In genomic region chr2:128279786-128280701, GRCh38 we compare ENCODE assay signal across 11 cellular contexts. TPM values are rescaled to one million over a fixed set of nuclear protein-coding genes. Genes with fewer than 3 reads are reported as not detected.
DNase-seq lines count a peak whose midpoint lies in the region; ATAC-seq, FAIRE-seq and TF ChIP-seq lines count a peak whose summit lies in the region.
"Had no signal": no experiment of that assay in that cellular context is flagged by ENCODE, and none has a peak within 500 bp of the region (broad histone marks: within the 10 kb centered on the region; RNA-seq: fewer than 3 reads in every experiment).

No MANE protein-coding gene starts in this region.

- peaks cover 5% of the 10 kb centered on the region for H3K4me1 Mint-ChIP-seq in activated CD4-positive, alpha-beta memory T cell treated with anti-CD3 and anti-CD28 coated beads, Interleukin-2, amount 10 ng/mL, durations not matched to agents 7 days and 5 days
- H3K4me1 Mint-ChIP-seq in activated CD4-positive, alpha-beta memory T cell treated with anti-CD3 and anti-CD28 coated beads for 36 hours (ENCODE audit: low read depth), result peaks cover 8% of the 10 kb centered on the region
- peaks cover 13% of the 10 kb centered on the region for H3K4me1 Mint-ChIP-seq in WTC11
- H3K4me1 Mint-ChIP-seq in stimulated activated memory B cell treated with anti-CD40 and anti-IgM and Interleukin-4, amounts not matched to agents 10 μg/mL and 1 μg/mL and 100 μg/mL, for 72 hours, result peaks cover 27% of the 10 kb centered on the region

- no peaks in the 10 kb centered on the region for H3K27me3 ChIP-seq in HepG2 (ENCODE audit: control insufficient read depth in 1 of 2, insufficient read depth in 2 of 2, low read length in 2 of 2)

- WGBS in HepG2 (ENCODE audit: low lambda C conversion rate), result 98% methylated on average over 21 of the region's 23 CpGs

- no peak for ATAC-seq in WTC11
- no peak; the same call in 2 of the 3 replicates for ATAC-seq in HepG2
- ATAC-seq in stimulated activated memory B cell treated with anti-CD40 and anti-IgM and Interleukin-4, amounts not matched to agents 10 μg/mL and 1 μg/mL and 100 μg/mL, for 72 hours, result peak; percentile 25
- ATAC-seq in HG03460 (IDR thresholded peaks at IDR 0.05; ENCODE audit: unreplicated experiment), result no peak
- ATAC-seq in GM18519 (IDR thresholded peaks at IDR 0.05; ENCODE audit: low FRiP score, unreplicated experiment), result no peak

- no peak overlapping the region for H3K4me3 Mint-ChIP-seq in activated CD4-positive, alpha-beta memory T cell treated with anti-CD3 and anti-CD28 coated beads, Interleukin-2, amount 10 ng/mL, durations not matched to agents 7 days and 5 days
- H3K4me3 Mint-ChIP-seq in activated CD4-positive, alpha-beta memory T cell treated with anti-CD3 and anti-CD28 coated beads for 36 hours, result no peak overlapping the region
- H3K4me3 Mint-ChIP-seq in WTC11, result no peak overlapping the region
- H3K4me3 Mint-ChIP-seq in stimulated activated memory B cell treated with anti-CD40 and anti-IgM and Interleukin-4, amounts not matched to agents 10 μg/mL and 1 μg/mL and 100 μg/mL, for 72 hours, result no peak overlapping the region

- intact Hi-C loops in activated CD4-positive, alpha-beta memory T cell treated with anti-CD3 and anti-CD28 coated beads for 36 hours (cut with micrococcal nuclease), result no loop called here
- intact Hi-C loops in HepG2 (cut with micrococcal nuclease; ENCODE audit: unreplicated experiment), result no loop called here

- no peak for TF ChIP-seq CTCF in WTC11 (IDR thresholded peaks at IDR 0.05)
- no peak for TF ChIP-seq CTCF in HepG2 (CRISPR knock-in tag; IDR thresholded peaks at IDR 0.05)

- 0 out of 2 replicates have a peak, but pooled peaks cover 1% of the 10 kb centered on the region for H3K9me3 ChIP-seq in HepG2 (ENCODE audit: low read length)

- H3K36me3 Mint-ChIP-seq in activated CD4-positive, alpha-beta memory T cell treated with anti-CD3 and anti-CD28 coated beads, Interleukin-2, amount 10 ng/mL, durations not matched to agents 7 days and 5 days (ENCODE audit: low read depth), result peaks cover under 1% of the 10 kb centered on the region
- peaks cover 10% of the 10 kb centered on the region for H3K36me3 Mint-ChIP-seq in activated CD4-positive, alpha-beta memory T cell treated with anti-CD3 and anti-CD28 coated beads for 36 hours
- H3K36me3 Mint-ChIP-seq in WTC11, result peaks cover 8% of the 10 kb centered on the region
- H3K36me3 Mint-ChIP-seq in stimulated activated memory B cell treated with anti-CD40 and anti-IgM and Interleukin-4, amounts not matched to agents 10 μg/mL and 1 μg/mL and 100 μg/mL, for 72 hours, result peaks cover 28% of the 10 kb centered on the region

- CTCF ChIA-PET in activated CD4-positive, alpha-beta memory T cell treated with anti-CD3 and anti-CD28 coated beads, Interleukin-2, amount 10 ng/mL, durations not matched to agents 7 days and 5 days (lab: Charles Lee), result no interaction called here
- CTCF ChIA-PET in activated CD4-positive, alpha-beta memory T cell treated with anti-CD3 and anti-CD28 coated beads for 36 hours (lab: Charles Lee), result no interaction called here
- CTCF ChIA-PET in WTC11 (lab: Charles Lee), result no interaction called here
- CTCF ChIA-PET in HepG2 (lab: Yijun Ruan, JAX; ENCODE audit: low intra/inter-chr PET ratio, low total read pairs), result no interaction called here

- no peak for TF ChIP-seq RAD21 in HepG2 (CRISPR knock-in tag; IDR thresholded peaks at IDR 0.05)

- peaks cover 43% of the 10 kb centered on the region for H3K79me2 ChIP-seq in HepG2 (ENCODE audit: insufficient read depth, low read length)

- no peaks in the 10 kb centered on the region for H3K27me3 Mint-ChIP-seq in activated CD4-positive, alpha-beta memory T cell treated with anti-CD3 and anti-CD28 coated beads, Interleukin-2, amount 10 ng/mL, durations not matched to agents 7 days and 5 days
- H3K27me3 Mint-ChIP-seq in activated CD4-positive, alpha-beta memory T cell treated with anti-CD3 and anti-CD28 coated beads for 36 hours, result no peaks in the 10 kb centered on the region
- no peaks in the 10 kb centered on the region for H3K27me3 Mint-ChIP-seq in WTC11 (ENCODE audit: low read depth)
- H3K27me3 Mint-ChIP-seq in stimulated activated memory B cell treated with anti-CD40 and anti-IgM and Interleukin-4, amounts not matched to agents 10 μg/mL and 1 μg/mL and 100 μg/mL, for 72 hours, result no peaks in the 10 kb centered on the region

- H3K4me3 ChIP-seq in HepG2 (replicated peaks in 1 of 3; ENCODE audit: insufficient read depth in 1 of 3, low read depth in 2 of 3, low read length in 3 of 3), result no peak overlapping the region

- peaks cover 1% of the 10 kb centered on the region for H3K9me3 Mint-ChIP-seq in activated CD4-positive, alpha-beta memory T cell treated with anti-CD3 and anti-CD28 coated beads, Interleukin-2, amount 10 ng/mL, durations not matched to agents 7 days and 5 days
- peaks cover 5% of the 10 kb centered on the region for H3K9me3 Mint-ChIP-seq in activated CD4-positive, alpha-beta memory T cell treated with anti-CD3 and anti-CD28 coated beads for 36 hours
- no peaks in the 10 kb centered on the region for H3K9me3 Mint-ChIP-seq in WTC11
- peaks cover 4% of the 10 kb centered on the region for H3K9me3 Mint-ChIP-seq in stimulated activated memory B cell treated with anti-CD40 and anti-IgM and Interleukin-4, amounts not matched to agents 10 μg/mL and 1 μg/mL and 100 μg/mL, for 72 hours

- peak overlapping the region; percentile 6 for H3K27ac Mint-ChIP-seq in activated CD4-positive, alpha-beta memory T cell treated with anti-CD3 and anti-CD28 coated beads, Interleukin-2, amount 10 ng/mL, durations not matched to agents 7 days and 5 days
- no peak overlapping the region for H3K27ac Mint-ChIP-seq in activated CD4-positive, alpha-beta memory T cell treated with anti-CD3 and anti-CD28 coated beads for 36 hours
- H3K27ac Mint-ChIP-seq in WTC11, result peak overlapping the region; percentile 57
- peak overlapping the region; percentile 53 for H3K27ac Mint-ChIP-seq in stimulated activated memory B cell treated with anti-CD40 and anti-IgM and Interleukin-4, amounts not matched to agents 10 μg/mL and 1 μg/mL and 100 μg/mL, for 72 hours

- no peak overlapping the region for H2AFZ ChIP-seq in HepG2 (ENCODE audit: low read length)

- POLR2A ChIA-PET in activated CD4-positive, alpha-beta memory T cell treated with anti-CD3 and anti-CD28 coated beads, Interleukin-2, amount 10 ng/mL, durations not matched to agents 7 days and 5 days (lab: Charles Lee), result no interaction called here
- POLR2A ChIA-PET in activated CD4-positive, alpha-beta memory T cell treated with anti-CD3 and anti-CD28 coated beads for 36 hours (lab: Charles Lee), result no interaction called here
- POLR2A ChIA-PET in WTC11 (lab: Charles Lee), result no interaction called here
- POLR2A ChIA-PET in HepG2 (lab: Yijun Ruan, JAX), result no interaction called here

- H4K20me1 ChIP-seq in HepG2 (ENCODE audit: insufficient read depth, low read length), result peaks cover 46% of the 10 kb centered on the region; the same call in 1 of the 2 replicates

- no peak overlapping the region for H3K4me2 ChIP-seq in HepG2 (ENCODE audit: low read depth, low read length)

- TF ChIP-seq POLR2A in HepG2 (IDR thresholded peaks at IDR 0.05; ENCODE audit: insufficient read depth in 1 of 2, low read depth in 2 of 2, low read length in 2 of 2), result no peak
- TF ChIP-seq POLR2A in erythroblast (IDR thresholded peaks at IDR 0.05; ENCODE audit: low read length), result no peak

- no peak for FAIRE-seq in HepG2 (lab: Jason Lieb, UNC)
- FAIRE-seq: A204.1 had no signal

- in situ Hi-C loops in HepG2 (cut with HindIII; ENCODE audit: extremely low pct_ligation_motif_present, low pct_unique_long_range_greater_than_20kb), result no loop called here

- H3K9ac ChIP-seq in HepG2 (ENCODE audit: insufficient read depth, low read depth, low read length), result no peak overlapping the region

- peak overlapping the region; percentile 14 for H3K27ac ChIP-seq in HepG2 (ENCODE audit: extremely low read length, insufficient read depth, low read length)

- DNase-seq in activated CD4-positive, alpha-beta memory T cell treated with anti-CD3 and anti-CD28 coated beads, Interleukin-2, amount 10 ng/mL, durations not matched to agents 7 days and 5 days, result no peak
- no peak for DNase-seq in activated CD4-positive, alpha-beta memory T cell treated with anti-CD3 and anti-CD28 coated beads for 36 hours
- DNase-seq in WTC11 (ENCODE audit: low spot score) (peak; percentile 9), HepG2 (ENCODE audit: low spot score) (no peak), erythroblast (lab: John Stamatoyannopoulos, UW) (no peak)
- DNase-seq: activated CD4-positive, CD25-positive, alpha-beta regulatory T cell; NCI-H2107 had no signal

- TF ChIP-seq EP300 in HepG2 (IDR thresholded peaks at IDR 0.05; ENCODE audit: low read depth in 2 of 2, low read length in 2 of 2) (no peak), HepG2 (CRISPR knock-in tag; IDR thresholded peaks at IDR 0.05; ENCODE audit: borderline replicate concordance) (no peak)

- no TSS peak for BruUV-seq in HepG2 (replicated peaks; lab: Mats Ljungman, UMichigan)

- H3K36me3 ChIP-seq in HepG2 (replicated peaks in 1 of 2; ENCODE audit: control insufficient read depth in 1 of 2, insufficient read depth in 2 of 2, low read length in 2 of 2), result peaks cover 52 to 82% of the 10 kb centered on the region in 2 experiments

- peaks cover 19% of the 10 kb centered on the region; the same call in 1 of the 2 replicates for H3K4me1 ChIP-seq in HepG2 (ENCODE audit: insufficient read depth, low read length)

RNA-seq across cellular contexts. Expression of gene HS6ST1, which starts 38.6 kb away (rescaled TPM):
- 1 to 10 TPM; 6.2 to 6.8 TPM for total RNA-seq in activated CD4-positive, alpha-beta memory T cell treated with anti-CD3 and anti-CD28 coated beads, Interleukin-2, amount 10 ng/mL, durations not matched to agents 7 days and 5 days
- total RNA-seq in activated CD4-positive, alpha-beta memory T cell treated with anti-CD3 and anti-CD28 coated beads for 36 hours, result 1 to 10 TPM; 9.1 to 9.6 TPM
- total RNA-seq in WTC11 (2021) (50.3 to 55.5 TPM (median 55.1 TPM) in 3 replicates), HepG2 (2016; rRNA removed; fragmentation: Illumina TruSeq; extraction: Trizol) (68.4 and 84.6 TPM in 2 replicates)
- 8.0 TPM in 2 replicates for total RNA-seq in HepG2 (2016; cell fraction: cytosol; rRNA removed; fragmentation: Illumina TruSeq; extraction: Trizol; ENCODE audit: low read depth)
- 60.2 and 86.4 TPM in 2 replicates for total RNA-seq in HepG2 (2016; cell fraction: insoluble cytoplasmic fraction; rRNA removed; fragmentation: Illumina TruSeq; extraction: Trizol)
- total RNA-seq in HepG2 (2016; cell fraction: membrane; rRNA removed; fragmentation: Illumina TruSeq; extraction: Trizol), result 38.4 and 40.3 TPM in 2 replicates
- 59.1 and 66.3 TPM in 2 replicates for total RNA-seq in HepG2 (2016; cell fraction: nucleus; rRNA removed; fragmentation: Illumina TruSeq; extraction: Trizol)
- polyA plus RNA-seq in HepG2 (2011; rRNA removed), result 34.5 and 42.2 TPM in 2 replicates
- 35.2 and 53.7 TPM in 2 replicates for polyA plus RNA-seq in HepG2 (2011; cell fraction: cytosol; rRNA removed)
- 38.8 and 44.3 TPM in 2 replicates for polyA plus RNA-seq in HepG2 (2011; cell fraction: nucleus; rRNA removed)
- 50.2 and 79.5 TPM in 2 replicates for polyA plus RNA-seq in HepG2 (2012)
- 5.2 and 5.6 TPM in 2 replicates for polyA plus RNA-seq in HepG2 (2016; cell fraction: cytosol; fragmentation: Illumina TruSeq; extraction: Trizol; ENCODE audit: low read depth)
- polyA plus RNA-seq in HepG2 (2016; cell fraction: insoluble cytoplasmic fraction; fragmentation: Illumina TruSeq; extraction: Trizol; ENCODE audit: low read depth), result 70.3 and 83.1 TPM in 2 replicates
- 24.6 and 27.0 TPM in 2 replicates for polyA plus RNA-seq in HepG2 (2016; cell fraction: membrane; fragmentation: Illumina TruSeq; extraction: Trizol; ENCODE audit: low read depth)
- polyA plus RNA-seq in HepG2 (2016; cell fraction: nucleus; fragmentation: Illumina TruSeq; extraction: Trizol; ENCODE audit: insufficient read depth, low read depth), result 106 and 113 TPM in 2 replicates
- 7.6 and 148 TPM in 2 replicates for polyA minus RNA-seq in HepG2 (2011; rRNA and poly(A)+ RNA removed; ENCODE audit: low replicate concordance)
- polyA minus RNA-seq in HepG2 (2011; cell fraction: cytosol; rRNA and poly(A)+ RNA removed), result 47.4 and 52.3 TPM in 2 replicates
- 39.0 and 60.8 TPM in 2 replicates for polyA minus RNA-seq in HepG2 (2011; cell fraction: nucleus; rRNA and poly(A)+ RNA removed)
